ENCODE assay signal across 9 cellular contexts in the genomic region with DNA sequence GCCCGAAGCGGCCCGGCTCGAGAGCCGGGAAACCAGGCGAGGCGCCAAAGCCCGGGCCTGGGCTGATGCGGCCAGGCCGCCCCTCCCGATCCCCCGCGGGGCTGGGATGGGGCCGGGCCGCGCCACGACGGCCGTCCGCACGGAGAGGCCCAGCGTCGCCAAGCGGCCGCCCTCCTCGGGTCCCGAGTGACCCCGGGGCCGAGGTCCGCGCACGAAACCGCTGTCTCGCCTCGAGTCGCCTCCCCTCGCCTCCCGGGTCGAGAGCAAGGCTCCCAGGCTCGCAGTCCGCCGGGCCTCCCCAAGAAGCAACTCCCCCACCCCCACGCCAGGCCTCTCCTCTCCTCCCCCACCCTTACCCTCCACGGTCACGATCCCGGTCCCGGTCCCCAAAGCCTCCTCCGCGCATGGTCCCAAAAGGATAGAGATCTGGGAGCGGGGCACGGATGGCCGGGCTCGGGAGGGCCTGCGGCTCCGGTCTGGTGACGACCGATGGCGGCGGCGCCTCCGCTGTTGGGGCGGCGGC. TPM values are rescaled to one million over a fixed set of nuclear protein-coding genes. Genes with fewer than 3 reads are reported as not detected.
DNase-seq lines count a peak whose midpoint lies in the region; ATAC-seq and TF ChIP-seq lines count a peak whose summit lies in the region.
"Had no signal": no experiment of that assay in that cellular context is flagged by ENCODE, and none has a peak within 500 bp of the region (broad histone marks: within the 10 kb centered on the region; RNA-seq: fewer than 3 reads in every experiment).

No MANE protein-coding gene starts in this region.

- DNase-seq in AG10803 (ENCODE audit: low read depth) (peak; percentile 78), SK-MEL-5 (ENCODE audit: low read depth, low spot score) (peak; percentile 46), astrocyte of the cerebellum (ENCODE audit: low read depth) (peak; percentile 29), hippocampal formation (lab: John Stamatoyannopoulos, UW) (peak; percentile 74 to 78), sciatic nerve (ENCODE audit: low spot score) (peak; percentile 87), DMS114 treated with DMSO at 0.1 percent for 48 hours (lab: John Stamatoyannopoulos, UW; ENCODE audit: unreplicated experiment) (no peak)

- in situ Hi-C loops in SK-MEL-5 (cut with HindIII; ENCODE audit: low pct_unique_long_range_greater_than_20kb, low sequenced_read_pairs) (no loop called here), astrocyte of the cerebellum (cut with HindIII; ENCODE audit: low sequenced_read_pairs) (no loop called here)

- ATAC-seq in GM18867 (IDR thresholded peaks at IDR 0.05; ENCODE audit: unreplicated experiment): peak; percentile 20
- ATAC-seq in HG03159 (IDR thresholded peaks at IDR 0.05; ENCODE audit: unreplicated experiment): peak; percentile 28
- ATAC-seq in sciatic nerve: peak; percentile 76

- intact Hi-C loops in sciatic nerve (cut with DNase I): loop anchor here (5.0 kb wide), 1 partner anchor 62 kb away; no protein-coding TSS in a partner anchor

- TF ChIP-seq CTCF in AG10803 (conservative IDR thresholded peaks at IDR 0.05; ENCODE audit: low read length) (no peak), astrocyte of the cerebellum (IDR thresholded peaks at IDR 0.05; ENCODE audit: low read depth, low read length, missing control alignments) (no peak)

- H3K4me3 ChIP-seq in AG10803 (ENCODE audit: low read length) (peak overlapping the region; percentile 67), astrocyte of the cerebellum (ENCODE audit: low read depth, low read length) (peak overlapping the region; percentile 94)

RNA-seq across cellular contexts. Expression of a gene that starts 0.5 kb away (rescaled TPM):
- total RNA-seq in SK-MEL-5 (2014; rRNA removed; shearing (Covaris generic)): 308 and 397 TPM in 2 replicates
- polyA plus RNA-seq in SK-MEL-5 (2015; cell fraction: cytosol; rRNA removed): 164 and 248 TPM in 2 replicates
- 2,731 and 3,315 TPM in 2 replicates for polyA plus RNA-seq in SK-MEL-5 (2015; cell fraction: nucleus; rRNA removed)
- 742 TPM for total RNA-seq in sciatic nerve

RNA-seq across cellular contexts. Expression of a gene that starts 37.8 kb away (rescaled TPM):
- 61.9 and 64.9 TPM in 2 replicates for total RNA-seq in SK-MEL-5 (2014; rRNA removed; shearing (Covaris generic))
- 65.2 and 68.1 TPM in 2 replicates for polyA plus RNA-seq in SK-MEL-5 (2015; cell fraction: cytosol; rRNA removed)
- 10.5 and 12.4 TPM in 2 replicates for polyA plus RNA-seq in SK-MEL-5 (2015; cell fraction: nucleus; rRNA removed)
- total RNA-seq in sciatic nerve: 15.4 TPM

RNA-seq across cellular contexts. Expression of a gene that starts 50.7 kb away (rescaled TPM):
- total RNA-seq in SK-MEL-5 (2014; rRNA removed; shearing (Covaris generic)): 0.16 and 0.29 TPM in 2 replicates
- polyA plus RNA-seq in SK-MEL-5 (2015; cell fraction: cytosol; rRNA removed): 0.95 and 1.7 TPM in 2 replicates
- 0.57 and 1.0 TPM in 2 replicates for polyA plus RNA-seq in SK-MEL-5 (2015; cell fraction: nucleus; rRNA removed)
- 0.71 TPM for total RNA-seq in sciatic nerve
- total RNA-seq: T-helper 1 cell treated with Interleukin-12 subunit alpha and Interleukin-12 subunit beta and Interleukin-4 antibody, amounts not matched to agents 30 ng/mL and 1 ng/mL, for 36 hours had no signal

Comparison
In these comparisons a context has a peak if more than half of its experiments do, and no peak if none do; other contexts are left out.
1. ATAC-seq: peak in every context shown above with its lines; median percentile 76 in sciatic nerve; 28 in HG03159; 20 in GM18867.